ENCODE assay signal across 22 cellular contexts in the genomic region with DNA sequence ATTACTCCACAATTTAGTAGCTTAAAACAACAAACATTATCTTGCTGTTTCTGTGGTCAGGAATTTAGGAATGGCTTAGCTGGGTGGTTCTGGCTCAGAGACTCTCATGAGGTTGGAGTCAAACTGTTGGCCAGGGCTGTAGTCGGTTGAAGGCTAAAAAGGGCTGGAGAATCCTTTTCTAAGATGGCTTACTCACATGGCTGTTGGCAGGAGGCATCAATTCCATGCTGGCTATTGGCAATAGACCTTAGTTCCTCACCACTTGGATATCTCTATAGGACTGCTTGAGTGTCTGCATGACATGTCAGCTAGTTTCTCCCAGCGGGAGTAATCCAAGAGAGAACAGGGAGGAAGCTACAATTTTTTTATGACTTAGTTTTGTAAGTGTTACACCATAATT. TPM values are rescaled to one million over a fixed set of nuclear protein-coding genes. Genes with fewer than 3 reads are reported as not detected.
DNase-seq lines count a peak whose midpoint lies in the region; ATAC-seq and TF ChIP-seq lines count a peak whose summit lies in the region.
"Had no signal": no experiment of that assay in that cellular context is flagged by ENCODE, and none has a peak within 500 bp of the region (broad histone marks: within the 10 kb centered on the region; RNA-seq: fewer than 3 reads in every experiment).

No MANE protein-coding gene starts in this region.

- no peak overlapping the region for H3K27ac ChIP-seq in A673 (ENCODE audit: low read depth, low read length, poor library complexity, severe bottlenecking)
- H3K27ac ChIP-seq in IMR-90 (ENCODE audit: insufficient read depth, low read length) = no peak overlapping the region
- H3K27ac ChIP-seq: cardiac muscle cell, SJCRH30 had no signal

- H3K56ac ChIP-seq in IMR-90 (ENCODE audit: extremely low read depth, insufficient read depth, low read length) = no peak overlapping the region

- no peak for TF ChIP-seq POLR2A in IMR-90 (IDR thresholded peaks at IDR 0.05; ENCODE audit: low read depth, low read length)

- POLR2A ChIA-PET in A673 (lab: Charles Lee; ENCODE audit: low non-redundant PET) (no interaction called here), IMR-90 (lab: Charles Lee; ENCODE audit: unreplicated experiment) (no interaction called here)

- H3K4me1 ChIP-seq in A673 (ENCODE audit: insufficient read depth, low read length, poor library complexity, severe bottlenecking) = no peaks in the 10 kb centered on the region
- peaks cover 13% of the 10 kb centered on the region for H3K4me1 ChIP-seq in IMR-90 (ENCODE audit: control insufficient read depth, insufficient read depth, low read length)

- H3K36me3 ChIP-seq in A673 (ENCODE audit: insufficient read depth, low read length, poor library complexity, severe bottlenecking) = no peaks in the 10 kb centered on the region
- no peaks in the 10 kb centered on the region for H3K36me3 ChIP-seq in IMR-90 (ENCODE audit: control insufficient read depth, insufficient read depth, low read length)
- H3K36me3 ChIP-seq: SJCRH30 had no signal

- peak overlapping the region; percentile 3; the same call in 1 of the 2 replicates for H4K91ac ChIP-seq in IMR-90 (ENCODE audit: insufficient read depth, low read depth, low read length)

- H2BK15ac ChIP-seq in IMR-90 (ENCODE audit: low read depth, low read length) = peak overlapping the region; percentile 10; the same call in 2 of the 3 replicates

- H3K9ac ChIP-seq in IMR-90 (ENCODE audit: low read depth, low read length) = no peak overlapping the region

- 0 out of 2 replicates have a peak overlapping the region, but pooled peaks have one; percentile 20 for H3K14ac ChIP-seq in IMR-90 (replicated peaks; ENCODE audit: low read depth, low read length)

- H3K18ac ChIP-seq in IMR-90 (ENCODE audit: low read depth, low read length) = peak overlapping the region; percentile 45

- peak overlapping the region; percentile 23; the same call in 1 of the 2 replicates for H2BK120ac ChIP-seq in IMR-90 (ENCODE audit: low read depth, low read length)

- H2AFZ ChIP-seq in IMR-90 (replicated peaks; ENCODE audit: low read length, poor library complexity) = no peak overlapping the region

- WGBS in IMR-90 (ENCODE audit: extremely low coverage in 2 of 2, insufficient read length in 1 of 2), 2 experiments = 83% methylated on average over 1 of the region's 2 CpGs; no CpG with 5 or more reads in 1 of the 2 experiments

- 0 out of 4 replicates have a peak overlapping the region, but pooled peaks of 1 of the 2 experiments have one; percentile 27 for H4K8ac ChIP-seq in IMR-90 (ENCODE audit: low read depth in 2 of 2, low read length in 2 of 2)

- H3K4me3 ChIP-seq in A673 (ENCODE audit: low read depth, low read length, poor library complexity, severe bottlenecking) = no peak overlapping the region
- H3K4me3 ChIP-seq in IMR-90 (ENCODE audit: insufficient read depth, low read depth, low read length) = no peak overlapping the region
- H3K4me3 ChIP-seq: cardiac muscle cell, SJCRH30 had no signal

- no peaks in the 10 kb centered on the region for H4K20me1 ChIP-seq in IMR-90 (ENCODE audit: insufficient read depth, low read length)

- no peak overlapping the region for H2BK20ac ChIP-seq in IMR-90 (ENCODE audit: low read depth, low read length)

- in situ Hi-C loops in IMR-90 (cut with MboI; ENCODE audit: low sequenced_read_pairs) = no loop called here

- H3K27me3 ChIP-seq in A673 (replicated peaks; ENCODE audit: insufficient read depth, low read depth, low read length, poor library complexity) (no peaks in the 10 kb centered on the region), IMR-90 (ENCODE audit: control insufficient read depth, insufficient read depth, low read length) (no peaks in the 10 kb centered on the region)
- H3K27me3 ChIP-seq: cardiac muscle cell, SJCRH30 had no signal

- dilution Hi-C loops in IMR-90 (cut with HindIII; ENCODE audit: low sequenced_read_pairs, unreplicated experiment) = no loop called here

- H3K9me1 ChIP-seq in IMR-90 (ENCODE audit: insufficient read depth, low read length) = peaks cover 2% of the 10 kb centered on the region; the same call in 1 of the 2 replicates

- intact Hi-C loops in A673 (cut with micrococcal nuclease; ENCODE audit: unreplicated experiment) = loop anchor here (5.0 kb wide), 1 partner anchor 375 kb away; no protein-coding TSS in a partner anchor
- intact Hi-C loops in IMR-90 (cut with micrococcal nuclease) = loop anchor here (5.0 kb wide), 1 partner anchor 130 kb away; a partner anchor contains a TSS
- intact Hi-C loops in posterior vena cava (cut with DNase I) = loop anchor here in 1 of 2 donors (5.0 kb wide), 1 partner anchor 85 kb away; no protein-coding TSS in a partner anchor

- ATAC-seq in IMR-90 (ENCODE audit: low read depth) = no peak
- ATAC-seq in GM18519 (IDR thresholded peaks at IDR 0.05; ENCODE audit: low FRiP score, unreplicated experiment) = no peak
- ATAC-seq: activated naive CD4-positive, alpha-beta T cell treated with anti-CD3 and anti-CD28 coated beads, Interleukin-2, amount 50 U/mL, for 72 hours; esophagus mucosa; naive thymus-derived CD8-positive, alpha-beta T cell; T-helper 17 cell had no signal

- H4K5ac ChIP-seq in IMR-90 (ENCODE audit: low read depth, low read length) = peak overlapping the region; percentile 42; the same call in 1 of the 2 replicates

- TF ChIP-seq CTCF in A673 (conservative IDR thresholded peaks at IDR 0.05; ENCODE audit: low read depth, low read length) (no peak), IMR-90 (conservative IDR thresholded peaks at IDR 0.05; ENCODE audit: low read depth, low read length) (no peak)

- H3K79me1 ChIP-seq in IMR-90 (ENCODE audit: low read depth in 1 of 2, low read length in 2 of 2) = peaks cover 0 to 6% of the 10 kb centered on the region in 2 experiments; a peak in 1 of 4 replicates

- no peak overlapping the region; the same call in 1 of the 2 replicates for H3K23ac ChIP-seq in IMR-90 (ENCODE audit: low read depth, low read length)

- no peak overlapping the region for H3K4me2 ChIP-seq in IMR-90 (ENCODE audit: low read depth, low read length)

- no peak overlapping the region for H2AK9ac ChIP-seq in IMR-90 (replicated peaks; ENCODE audit: low read depth, low read length, poor library complexity)

- BruUV-seq in A673 (replicated peaks; lab: Mats Ljungman, UMichigan) = no TSS peak
- BruUV-seq in IMR-90 (replicated peaks; lab: Mats Ljungman, UMichigan) = no TSS peak

- peak overlapping the region; percentile 31; the same call in 1 of the 2 replicates for H2AK5ac ChIP-seq in IMR-90 (ENCODE audit: low read depth, low read length)

- peak; percentile 24 for DNase-seq in A673 (ENCODE audit: low spot score)
- peak; percentile 47 for DNase-seq in IMR-90
- peak; percentile 64 for DNase-seq in fibroblast of gingiva (ENCODE audit: low read depth)
- DNase-seq in posterior vena cava (ENCODE audit: low spot score) = peak; percentile 87
- no peak for DNase-seq in D341Med (ENCODE audit: low spot score)
- no peak for DNase-seq in NCI-H526 treated with DMSO at 0.1 percent for 48 hours (lab: John Stamatoyannopoulos, UW)
- DNase-seq in activated naive CD4-positive, alpha-beta T cell (lab: John Stamatoyannopoulos, UW) = no peak
- DNase-seq: activated CD4-positive, alpha-beta T cell treated with anti-CD3 and anti-CD28 coated beads, Interleukin-2, amount 50 U/mL, for 48 hours; activated T-cell treated with anti-CD3 and anti-CD28 coated beads, Interleukin-2, amount 50 U/mL, for 1 hour; COR-L47; islet precursor cell; KG1; mesendoderm; naive thymus-derived CD8-positive, alpha-beta T cell; NCI-H1930; OCI-M1; SJCRH30; T-helper 17 cell had no signal

- no peak for TF ChIP-seq RAD21 in IMR-90 (IDR thresholded peaks at IDR 0.05; ENCODE audit: low read length)

- peak overlapping the region; percentile 18 for H3K4ac ChIP-seq in IMR-90 (ENCODE audit: low read depth, low read length)

- H2BK5ac ChIP-seq in IMR-90 (ENCODE audit: low read depth, low read length, poor library complexity, severe bottlenecking) = no peak overlapping the region

- CTCF ChIA-PET in A673 (lab: Charles Lee) = no interaction called here
- CTCF ChIA-PET in IMR-90 (lab: Yijun Ruan, JAX) = interaction anchor here (3.5 kb wide), 1 partner anchor 87 kb away, joined by 30 read pairs; no protein-coding TSS in a partner anchor

- H3K9me3 ChIP-seq in A673 (ENCODE audit: low read depth, low read length, poor library complexity, severe bottlenecking) (peaks cover 6% of the 10 kb centered on the region), IMR-90 (ENCODE audit: control insufficient read depth, insufficient read depth, low read length) (no peaks in the 10 kb centered on the region)

TF ChIP-seq in IMR-90, 13 proteins besides CTCF, POLR2A, EP300 and RAD21:
- no peak for TF ChIP-seq MXI1 (IDR thresholded peaks at IDR 0.05; ENCODE audit: borderline replicate concordance, low read depth, low read length)
- no peak for TF ChIP-seq MAFK (IDR thresholded peaks at IDR 0.05; ENCODE audit: low read depth, low read length)
- TF ChIP-seq, protein P1, sequence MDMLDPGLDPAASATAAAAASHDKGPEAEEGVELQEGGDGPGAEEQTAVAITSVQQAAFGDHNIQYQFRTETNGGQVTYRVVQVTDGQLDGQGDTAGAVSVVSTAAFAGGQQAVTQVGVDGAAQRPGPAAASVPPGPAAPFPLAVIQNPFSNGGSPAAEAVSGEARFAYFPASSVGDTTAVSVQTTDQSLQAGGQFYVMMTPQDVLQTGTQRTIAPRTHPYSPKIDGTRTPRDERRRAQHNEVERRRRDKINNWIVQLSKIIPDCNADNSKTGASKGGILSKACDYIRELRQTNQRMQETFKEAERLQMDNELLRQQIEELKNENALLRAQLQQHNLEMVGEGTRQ (IDR thresholded peaks at IDR 0.05; ENCODE audit: low read depth, low read length) = no peak
- no peak for TF ChIP-seq NFE2L2 (IDR thresholded peaks at IDR 0.05; ENCODE audit: low read depth, low read length)
TF ChIP-seq in IMR-90: peak in this region for 0.

RNA-seq across cellular contexts. Expression of a gene that starts 6.6 kb away (rescaled TPM):
- total RNA-seq in A673 (2021) (0.66 TPM in 1 of 2 replicates, not detected in the other), IMR-90 (2012; rRNA removed) (1.1 and 1.4 TPM in 2 replicates), posterior vena cava (10 to 100 TPM in 1 of 2 donors, 1 to 10 TPM in 1; 6.5 to 12.2 TPM)
- polyA plus RNA-seq in IMR-90 (2012; rRNA removed) = 0.22 and 0.77 TPM in 2 replicates
- 0.08 and 0.10 TPM in 2 replicates for polyA plus RNA-seq in IMR-90 (2012; cell fraction: cytosol; rRNA removed)
- polyA plus RNA-seq in IMR-90 (2012; cell fraction: nucleus; rRNA removed; ENCODE audit: low replicate concordance) = 0.34 and 1.7 TPM in 2 replicates

Comparison
In these comparisons a context has a peak if more than half of its experiments do, and no peak if none do; other contexts are left out.
1. DNase-seq: peak in A673 (single experiment), IMR-90 (single experiment), fibroblast of gingiva (single experiment) and posterior vena cava (single experiment); none in D341Med (single experiment), NCI-H526 treated with DMSO at 0.1 percent for 48 hours (single experiment) and activated naive CD4-positive, alpha-beta T cell (0 of 4).